8 cellular contexts compared by ENCODE assay signal in genomic region chr1:84506729-84507453, GRCh38. TPM values are rescaled to one million over a fixed set of nuclear protein-coding genes. Genes with fewer than 3 reads are reported as not detected.
DNase-seq lines count a peak whose midpoint lies in the region; ATAC-seq and TF ChIP-seq lines count a peak whose summit lies in the region.

No MANE protein-coding gene starts in this region.

- peak overlapping the region; percentile 81 for H3K4me2 ChIP-seq in Loucy (ENCODE audit: low read depth, low read length, poor library complexity, severe bottlenecking)

- no peaks in the 10 kb centered on the region for H3K9me2 ChIP-seq in Loucy (replicated peaks; ENCODE audit: low read depth, low read length)

- H3K4me1 ChIP-seq in Loucy (ENCODE audit: insufficient read depth, low read length, poor library complexity, severe bottlenecking), result peaks cover 31% of the 10 kb centered on the region

- H3K27me3 ChIP-seq in CD4-positive, alpha-beta T cell (ENCODE audit: control insufficient read depth, insufficient read depth, low read length), result no peaks in the 10 kb centered on the region
- no peaks in the 10 kb centered on the region for H3K27me3 ChIP-seq in Loucy (ENCODE audit: insufficient read depth, low read length, poor library complexity, severe bottlenecking)

- H4K20me1 ChIP-seq in Loucy (ENCODE audit: insufficient read depth, low read length, poor library complexity, severe bottlenecking), result peaks cover 42% of the 10 kb centered on the region

- H3K27ac Mint-ChIP-seq in CD4-positive, alpha-beta T cell, result peak overlapping the region; percentile 88
- H3K27ac Mint-ChIP-seq in naive B cell, result peak overlapping the region; percentile 87 to 98 (median 96)

- H2AFZ ChIP-seq in Loucy (ENCODE audit: low read length), result peak overlapping the region; percentile 96

- H3K36me3 ChIP-seq in Loucy (ENCODE audit: insufficient read depth, low read length), result no peaks in the 10 kb centered on the region

- H3K36me3 Mint-ChIP-seq in CD4-positive, alpha-beta T cell (ENCODE audit: low read depth), result peaks cover 15% of the 10 kb centered on the region
- H3K36me3 Mint-ChIP-seq in naive B cell, result peaks cover 8% of the 10 kb centered on the region in 2 donors

- H3K4me1 Mint-ChIP-seq in CD4-positive, alpha-beta T cell (ENCODE audit: low read depth), result peaks cover 55% of the 10 kb centered on the region
- H3K4me1 Mint-ChIP-seq in naive B cell, result peaks cover 15 to 39% (median 25%) of the 10 kb centered on the region in 3 donors

- CTCF ChIA-PET in CD4-positive, alpha-beta T cell (lab: Charles Lee), result interaction anchor here (1.0 to 1.8 kb wide), 9 partner anchors 15 to 363 kb away, joined by 3 to 8 read pairs (median 3); partner anchors contain the start of gene PRKACB

- no peak for TF ChIP-seq CTCF in CD4-positive, alpha-beta T cell (IDR thresholded peaks at IDR 0.05)
- TF ChIP-seq CTCF in Loucy (conservative IDR thresholded peaks at IDR 0.05; ENCODE audit: low read length) (no peak), choroid plexus epithelial cell (conservative IDR thresholded peaks at IDR 0.05; ENCODE audit: low read depth, low read length) (peak; percentile 3)

- peak overlapping the region; percentile 94 for H3K9ac ChIP-seq in Loucy (ENCODE audit: low read depth, low read length, poor library complexity, severe bottlenecking)

- peak overlapping the region; percentile 96 for H3K4me3 ChIP-seq in Loucy (ENCODE audit: low read length, poor library complexity, severe bottlenecking)
- peak overlapping the region; percentile 94 for H3K4me3 ChIP-seq in choroid plexus epithelial cell (ENCODE audit: low read depth, low read length)

- POLR2A ChIA-PET in CD4-positive, alpha-beta T cell (lab: Charles Lee), result interaction anchor here (0.6 to 4.3 kb wide), 23 partner anchors 8 to 770 kb away, joined by 3 to 81 read pairs (median 3); partner anchors contain the start of genes BCL10, CTBS, PRKACB and RPF1

- H3K4me3 Mint-ChIP-seq in CD4-positive, alpha-beta T cell, result peak overlapping the region; percentile 96
- H3K4me3 Mint-ChIP-seq in naive B cell, result peak overlapping the region; percentile 92 to 99 (median 97)

- intact Hi-C loops in CD4-positive, alpha-beta T cell (cut with DNase I, micrococcal nuclease), result loop anchor here (1.0 to 10.0 kb wide), 8 partner anchors 28 to 768 kb away; partner anchors contain the start of genes PRKACB (in 2 of the 2), BCL10 (in 1 of the 2), CTBS (in 1 of the 2) and RPF1 (in 1 of the 2)

- no peaks in the 10 kb centered on the region for H3K9me3 ChIP-seq in CD4-positive, alpha-beta T cell (ENCODE audit: control insufficient read depth, low read length)
- peaks cover 2% of the 10 kb centered on the region; the same call in 1 of the 2 replicates for H3K9me3 ChIP-seq in Loucy (ENCODE audit: insufficient read depth, low read depth, low read length)

- H3K79me2 ChIP-seq in Loucy (ENCODE audit: insufficient read depth, low read length), result peaks cover 43% of the 10 kb centered on the region

- ATAC-seq in CD4-positive, alpha-beta T cell (ENCODE audit: poor library complexity), result no peak
- ATAC-seq in naive B cell (ENCODE audit: low read depth in 2 of 2) (no peak), GM18870 (IDR thresholded peaks at IDR 0.05; ENCODE audit: unreplicated experiment) (no peak), HG02870 (IDR thresholded peaks at IDR 0.05; ENCODE audit: unreplicated experiment) (no peak)

- peak overlapping the region; percentile 75 for H3K27ac ChIP-seq in CD4-positive, alpha-beta T cell (ENCODE audit: low read depth, low read length)

- H3K27me3 Mint-ChIP-seq in CD4-positive, alpha-beta T cell, result no peaks in the 10 kb centered on the region
- H3K27me3 Mint-ChIP-seq in naive B cell, result no peaks in the 10 kb centered on the region

- no peak for DNase-seq in CD4-positive, alpha-beta T cell
- no peak for DNase-seq in choroid plexus epithelial cell (ENCODE audit: low read depth)
- DNase-seq in naive B cell, result no peak
- DNase-seq in SKM-1 (lab: John Stamatoyannopoulos, UW; ENCODE audit: unreplicated experiment), result no peak
- no peak for DNase-seq in OCI-M2 (lab: John Stamatoyannopoulos, UW; ENCODE audit: unreplicated experiment)

- no peaks in the 10 kb centered on the region for H3K9me3 Mint-ChIP-seq in CD4-positive, alpha-beta T cell
- peaks cover 0 to 8% (median 0%) of the 10 kb centered on the region in 7 donors for H3K9me3 Mint-ChIP-seq in naive B cell

- H3F3A ChIP-seq in Loucy (ENCODE audit: low read depth), result peaks cover 7% of the 10 kb centered on the region

RNA-seq across cellular contexts. Expression of gene GNG5, which starts 0.5 kb away (rescaled TPM):
- 10 to 100 TPM; 23.6 to 24.6 TPM for total RNA-seq in CD4-positive, alpha-beta T cell
- polyA plus RNA-seq in naive B cell (ENCODE audit: low read depth in 6 of 6), result 100 to 1,000 TPM; 277 to 361 (median 296) TPM

RNA-seq across cellular contexts. Expression of gene SPATA1, which starts 0.7 kb away (rescaled TPM):
- under 1 TPM; 0.11 to 0.61 TPM for total RNA-seq in CD4-positive, alpha-beta T cell
- under 1 TPM in 3 of 6 donors, not detected in 3; 0.23 to 0.96 (median 0.25) TPM for polyA plus RNA-seq in naive B cell (ENCODE audit: low read depth in 6 of 6)

RNA-seq across cellular contexts. Expression of gene RPF1, which starts 27.8 kb away (rescaled TPM):
- total RNA-seq in CD4-positive, alpha-beta T cell, result 10 to 100 TPM; 67.6 to 69.4 TPM
- 100 to 1,000 TPM in 1 of 6 donors, 10 to 100 TPM in 5; 54.8 to 110 (median 60.0) TPM for polyA plus RNA-seq in naive B cell (ENCODE audit: low read depth in 6 of 6)
